In genomic region chr20:2909953-2910352, GRCh38 we compare ENCODE assay signal across 33 cellular contexts.
"Had no signal": no experiment of that assay in that cellular context is flagged by ENCODE, and none has a peak within 500 bp of the region (broad histone marks: within the 10 kb centered on the region; RNA-seq: fewer than 3 reads in every experiment).

No MANE protein-coding gene starts in this region.

- DNase-seq: Karpas-422, Kasumi-1, KBM-7, KG1, MG63, MM.1S, MV-4-11, NCI-H1048, NCI-H1092, NCI-H1092 treated with DMSO at 0.1 percent for 48 hours, NCI-H1105, NCI-H1105 treated with DMSO at 0.1 percent for 48 hours, NCI-H1417, NCI-H1417 treated with DMSO at 0.1 percent for 48 hours, NCI-H1436 treated with DMSO at 0.1 percent for 48 hours, NCI-H1694, NCI-H1694 treated with DMSO at 0.1 percent for 48 hours, NCI-H187, NCI-H187 treated with DMSO at 0.1 percent for 48 hours, NCI-H1930, NCI-H2029, NCI-H2029 treated with DMSO at 0.1 percent for 48 hours, NCI-H2081, NCI-H2081 treated with DMSO at 0.1 percent for 48 hours, NCI-H2107, NCI-H2171, NCI-H2171 treated with DMSO at 0.1 percent for 48 hours, NCI-H2227 treated with DMSO at 0.1 percent for 48 hours, NCI-H226, NCI-H345, NCI-H446, NCI-H446 treated with DMSO at 0.1 percent for 48 hours, NCI-H510A had no signal
